Comparison of ENCODE assay signal across 10 cellular contexts in the genomic region with DNA sequence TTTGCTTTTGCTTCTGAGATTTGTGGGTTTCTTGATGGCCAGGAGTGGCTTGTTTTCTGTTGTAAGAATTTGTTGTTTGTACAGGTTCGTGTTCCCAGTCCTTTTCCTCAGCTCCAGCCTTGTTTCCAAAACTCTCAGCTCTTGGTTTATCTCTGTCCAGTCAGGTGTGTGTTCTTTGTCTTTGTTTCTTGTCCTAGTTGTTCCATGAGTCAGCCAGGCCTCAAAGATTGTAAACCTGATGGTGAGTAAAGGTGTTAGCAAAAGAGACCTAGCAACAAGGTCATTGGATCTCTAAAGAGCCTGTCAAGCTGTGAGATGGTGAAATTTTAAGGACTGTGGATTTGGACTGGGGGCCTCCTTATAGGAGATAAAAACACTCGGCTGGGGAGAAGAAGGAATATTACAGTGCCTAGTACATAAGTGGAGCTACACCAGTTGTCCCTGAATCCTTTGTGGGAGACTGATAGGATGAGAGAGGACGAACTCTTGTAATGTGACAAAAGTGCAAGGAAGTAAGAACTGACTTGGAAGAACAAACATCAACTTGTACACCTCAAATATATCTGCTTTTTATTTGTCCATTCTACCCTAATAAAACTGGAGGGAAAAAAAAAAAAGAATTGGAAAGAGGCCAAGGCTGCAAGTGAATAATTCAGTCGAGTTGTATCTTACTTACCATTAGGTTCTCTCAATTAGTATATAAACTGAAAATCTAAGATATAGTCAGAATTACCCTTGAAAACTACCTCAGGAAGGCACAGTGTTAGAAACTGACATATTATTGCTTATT. TPM values are rescaled to one million over a fixed set of nuclear protein-coding genes. Genes with fewer than 3 reads are reported as not detected.
DNase-seq lines count a peak whose midpoint lies in the region; ATAC-seq and TF ChIP-seq lines count a peak whose summit lies in the region.
"Had no signal": no experiment of that assay in that cellular context is flagged by ENCODE, and none has a peak within 500 bp of the region (broad histone marks: within the 10 kb centered on the region; RNA-seq: fewer than 3 reads in every experiment).

No MANE protein-coding gene starts in this region.

- H3K36me3 ChIP-seq in mesenchymal stem cell (ENCODE audit: control insufficient read depth in 1 of 2, insufficient read depth in 2 of 2, low read depth in 1 of 2, low read length in 2 of 2) (no peaks in the 10 kb centered on the region), upper lobe of right lung (peaks cover 3% of the 10 kb centered on the region)
- H3K36me3 ChIP-seq: thyroid gland, WERI-Rb-1 had no signal

- H3K4me2 ChIP-seq in mesenchymal stem cell (ENCODE audit: low read length, poor library complexity, severe bottlenecking), result no peak overlapping the region

- H3K18ac ChIP-seq in mesenchymal stem cell (ENCODE audit: low read depth in 1 of 2, low read length in 2 of 2), result no peak overlapping the region

- H3K9ac ChIP-seq in mesenchymal stem cell (ENCODE audit: low read length), result no peak overlapping the region

- peaks cover 2% of the 10 kb centered on the region for H3K4me1 ChIP-seq in mesenchymal stem cell (ENCODE audit: control insufficient read depth, insufficient read depth, low read depth, low read length)
- peaks cover 20% of the 10 kb centered on the region for H3K4me1 ChIP-seq in upper lobe of right lung

- no peak overlapping the region for H2BK12ac ChIP-seq in mesenchymal stem cell (ENCODE audit: low read length in 2 of 2)

- TF ChIP-seq CTCF in upper lobe of right lung (IDR thresholded peaks at IDR 0.05), result no peak

- no peaks in the 10 kb centered on the region for H3K9me3 Mint-ChIP-seq in activated naive CD4-positive, alpha-beta T cell treated with anti-CD3 and anti-CD28 coated beads, Interleukin-2, amount 50 U/mL, for 24 hours
- H3K9me3 Mint-ChIP-seq in activated naive CD4-positive, alpha-beta T cell treated with anti-CD3 and anti-CD28 coated beads, Interleukin-2, amount 50 U/mL, for 72 hours, result no peaks in the 10 kb centered on the region

- H3K79me1 ChIP-seq in mesenchymal stem cell (replicated peaks; ENCODE audit: low read length, poor library complexity, severe bottlenecking), result peaks cover 25% of the 10 kb centered on the region

- H2BK15ac ChIP-seq in mesenchymal stem cell (ENCODE audit: low read depth, poor library complexity, severe bottlenecking), result no peak overlapping the region

- no peaks in the 10 kb centered on the region for H3K27me3 Mint-ChIP-seq in activated naive CD4-positive, alpha-beta T cell treated with anti-CD3 and anti-CD28 coated beads, Interleukin-2, amount 50 U/mL, for 24 hours

- WGBS in mesenchymal stem cell, result 100% methylated on average over 1 of the region's 4 CpGs

- H3K36me3 Mint-ChIP-seq in activated naive CD4-positive, alpha-beta T cell treated with anti-CD3 and anti-CD28 coated beads, Interleukin-2, amount 50 U/mL, for 24 hours, result peaks cover 1% of the 10 kb centered on the region
- H3K36me3 Mint-ChIP-seq in activated naive CD4-positive, alpha-beta T cell treated with anti-CD3 and anti-CD28 coated beads, Interleukin-2, amount 50 U/mL, for 72 hours, result no peaks in the 10 kb centered on the region

- intact Hi-C loops in upper lobe of right lung (cut with DNase I), result loop anchor here (5.0 kb wide), 1 partner anchor 292 kb away; no protein-coding TSS in a partner anchor

- H3K9me3 ChIP-seq in mesenchymal stem cell (ENCODE audit: control insufficient read depth, low read length) (no peaks in the 10 kb centered on the region), upper lobe of right lung (no peaks in the 10 kb centered on the region)
- H3K9me3 ChIP-seq: thyroid gland had no signal

- H2AFZ ChIP-seq in mesenchymal stem cell (ENCODE audit: low read depth, low read length), result no peak overlapping the region

- no peak overlapping the region for H3K23ac ChIP-seq in mesenchymal stem cell (ENCODE audit: low read length in 2 of 2)

- ATAC-seq in activated naive CD4-positive, alpha-beta T cell treated with anti-CD3 and anti-CD28 coated beads, Interleukin-2, amount 50 U/mL, for 72 hours, result no peak
- ATAC-seq in upper lobe of right lung (no peak), HG03025 (IDR thresholded peaks at IDR 0.05; ENCODE audit: low FRiP score, unreplicated experiment) (no peak), GM21360 (IDR thresholded peaks at IDR 0.05; ENCODE audit: unreplicated experiment) (no peak)

- no peak overlapping the region for H3K4me3 ChIP-seq in mesenchymal stem cell (ENCODE audit: insufficient read depth in 1 of 2, low read depth in 1 of 2, low read length in 2 of 2)
- H3K4me3 ChIP-seq in upper lobe of right lung, result no peak overlapping the region
- H3K4me3 ChIP-seq: thyroid gland had no signal

- no peak for DNase-seq in activated naive CD4-positive, alpha-beta T cell treated with anti-CD3 and anti-CD28 coated beads, Interleukin-2, amount 50 U/mL, for 16 hours
- no peak for DNase-seq in activated naive CD4-positive, alpha-beta T cell treated with anti-CD3 and anti-CD28 coated beads, Interleukin-2, amount 50 U/mL, for 72 hours (ENCODE audit: low spot score in 2 of 2)
- DNase-seq in mesenchymal stem cell (no peak), upper lobe of right lung (no peak), NCI-H1105 treated with DMSO at 0.1 percent for 48 hours (lab: John Stamatoyannopoulos, UW) (no peak)
- DNase-seq: thyroid gland had no signal

- peak overlapping the region; percentile 88 for H3K27ac Mint-ChIP-seq in activated naive CD4-positive, alpha-beta T cell treated with anti-CD3 and anti-CD28 coated beads, Interleukin-2, amount 50 U/mL, for 24 hours
- peak overlapping the region; percentile 3 to 81 for H3K27ac Mint-ChIP-seq in activated naive CD4-positive, alpha-beta T cell treated with anti-CD3 and anti-CD28 coated beads, Interleukin-2, amount 50 U/mL, for 72 hours

- no peak overlapping the region for H2BK5ac ChIP-seq in mesenchymal stem cell (ENCODE audit: low read depth, low read length, poor library complexity, severe bottlenecking)

- H2AK5ac ChIP-seq in mesenchymal stem cell (ENCODE audit: low read length, severe bottlenecking), result peak overlapping the region; percentile 49

- H3K27ac ChIP-seq in mesenchymal stem cell (ENCODE audit: low read length, poor library complexity, severe bottlenecking) (no peak overlapping the region), upper lobe of right lung (peak overlapping the region; percentile 12)
- H3K27ac ChIP-seq: thyroid gland, WERI-Rb-1 had no signal

- peak overlapping the region; percentile 45 for H3K4me3 Mint-ChIP-seq in activated naive CD4-positive, alpha-beta T cell treated with anti-CD3 and anti-CD28 coated beads, Interleukin-2, amount 50 U/mL, for 24 hours

- no peak overlapping the region for H2BK120ac ChIP-seq in mesenchymal stem cell (ENCODE audit: low read depth, low read length)

- H3K4ac ChIP-seq in mesenchymal stem cell (ENCODE audit: low read depth in 1 of 2, low read length in 2 of 2), result no peak overlapping the region

- H3K4me1 Mint-ChIP-seq in activated naive CD4-positive, alpha-beta T cell treated with anti-CD3 and anti-CD28 coated beads, Interleukin-2, amount 50 U/mL, for 24 hours, result peaks cover 86% of the 10 kb centered on the region

- H4K91ac ChIP-seq in mesenchymal stem cell (ENCODE audit: low read length), result no peak overlapping the region

- H4K8ac ChIP-seq in mesenchymal stem cell (ENCODE audit: low read length), result no peak overlapping the region

- H3K27me3 ChIP-seq in mesenchymal stem cell (ENCODE audit: control insufficient read depth in 1 of 2, insufficient read depth in 1 of 2, low read length in 2 of 2), result peaks cover 0 to 38% of the 10 kb centered on the region in 2 experiments
- no peaks in the 10 kb centered on the region for H3K27me3 ChIP-seq in upper lobe of right lung
- H3K27me3 ChIP-seq: thyroid gland had no signal

- no peak overlapping the region for H3K14ac ChIP-seq in mesenchymal stem cell (ENCODE audit: low read length in 2 of 2)

RNA-seq across cellular contexts. Expression of a gene that starts 37.1 kb away (rescaled TPM):
- 1 to 10 TPM; 3.4 to 5.0 TPM for total RNA-seq in activated naive CD4-positive, alpha-beta T cell treated with anti-CD3 and anti-CD28 coated beads, Interleukin-2, amount 50 U/mL, for 72 hours
- polyA plus RNA-seq in mesenchymal stem cell (2013, experiment 1 of 2), result 31.2 TPM
- 32.5 TPM for polyA plus RNA-seq in mesenchymal stem cell (2013, experiment 2 of 2)
- 73.0 TPM for total RNA-seq in upper lobe of right lung

Comparison
In these comparisons a context has a peak if more than half of its experiments do, and no peak if none do; other contexts are left out.
1. RNA of a gene that starts 37.1 kb away (total RNA-seq): 73.0 TPM in upper lobe of right lung (single experiment); 3.4 to 5.0 TPM in activated naive CD4-positive, alpha-beta T cell treated with anti-CD3 and anti-CD28 coated beads, Interleukin-2, amount 50 U/mL, for 72 hours; every median in the first group is over 10 times any median in the second.